ENCODE assay signal across 10 cellular contexts in genomic region chr7:76465950-76466349, GRCh38. TPM values are rescaled to one million over a fixed set of nuclear protein-coding genes. Genes with fewer than 3 reads are reported as not detected.
DNase-seq lines count a peak whose midpoint lies in the region; ATAC-seq, FAIRE-seq and TF ChIP-seq lines count a peak whose summit lies in the region.
"Not testable (repeated sequence)": the region's sequence is repeated elsewhere in the genome, so short reads cannot be mapped to it uniquely, and the experiment has no call there.
"Had no signal": no experiment of that assay in that cellular context is flagged by ENCODE, and none has a peak within 500 bp of the region (broad histone marks: within the 10 kb centered on the region; RNA-seq: fewer than 3 reads in every experiment).

No MANE protein-coding gene starts in this region.

- ATAC-seq in GM12878, result peak; percentile 6
- peak; percentile 59 for ATAC-seq in gastroesophageal sphincter
- ATAC-seq in heart right ventricle, result peak; percentile 8 to 58 (median 27)
- peak; percentile 23 to 28 for ATAC-seq in right cardiac atrium
- ATAC-seq in lung (ENCODE audit: insufficient read depth, low FRiP score), result peak; percentile 7
- ATAC-seq in sciatic nerve, result peak; percentile 75

- DNase-seq in GM12878 (ENCODE audit: low read depth, low spot score); heart right ventricle; right cardiac atrium; lung (ENCODE audit: low spot score); sciatic nerve (ENCODE audit: low spot score): not testable (repeated sequence)

- RAD21 ChIA-PET in GM12878 (lab: Charles Lee; ENCODE audit: unreplicated experiment), result not testable (repeated sequence)

- H3K9me3 ChIP-seq in GM12878 (replicated peaks; ENCODE audit: control insufficient read depth, insufficient read depth, low read length); gastroesophageal sphincter; heart right ventricle; right cardiac atrium (ENCODE audit: control insufficient read depth, low read length); lung (ENCODE audit: control insufficient read depth in 2 of 2, insufficient read depth in 1 of 2, low read length in 1 of 2): not testable (repeated sequence)

- in situ Hi-C loops in GM12878 (cut with MboI), result not testable (repeated sequence)

- not testable (repeated sequence) for H3K4me1 ChIP-seq in GM12878 (ENCODE audit: control insufficient read depth, insufficient read depth, low read length); right cardiac atrium (ENCODE audit: control insufficient read depth, insufficient read depth, low read length); lung (ENCODE audit: control insufficient read depth in 2 of 2, insufficient read depth in 2 of 2, low read length in 2 of 2)
- peaks cover 0 to 28% (median 8%) of the 10 kb centered on the region in 3 donors for H3K4me1 ChIP-seq in gastroesophageal sphincter
- H3K4me1 ChIP-seq in heart right ventricle, result peaks cover 0 to 12% (median 10%) of the 10 kb centered on the region in 9 donors

- intact Hi-C loops in GM12878 (cut with micrococcal nuclease; ENCODE audit: unreplicated experiment); heart right ventricle (cut with DNase I); right cardiac atrium (cut with DNase I); sciatic nerve (cut with DNase I): not testable (repeated sequence)

- not testable (repeated sequence) for H2AFZ ChIP-seq in GM12878 (ENCODE audit: control insufficient read depth, low read depth, low read length)

- CTCF ChIA-PET in GM12878 (lab: Yijun Ruan, JAX), result not testable (repeated sequence)

- SMC1A ChIA-PET in GM12878 (lab: Charles Lee; ENCODE audit: uncharacterized antibody, unreplicated experiment), result not testable (repeated sequence)

- not testable (repeated sequence) for H3K27ac ChIP-seq in GM12878 (ENCODE audit: control insufficient read depth, insufficient read depth); right cardiac atrium (ENCODE audit: low read length); lung (ENCODE audit: low read depth in 1 of 2, low read length in 1 of 2)
- peak overlapping the region in 1 of 4 donors; percentile 67 for H3K27ac ChIP-seq in gastroesophageal sphincter
- H3K27ac ChIP-seq in heart right ventricle, result peak overlapping the region in 1 of 10 donors; percentile 48

- POLR2A ChIA-PET in GM12878 (lab: Charles Lee), result not testable (repeated sequence)

- not testable (repeated sequence) for TF ChIP-seq RAD21 in GM12878 (IDR thresholded peaks at IDR 0.05; ENCODE audit: insufficient read depth, low read depth, low read length)

- TF ChIP-seq EP300 in GM12878 (IDR thresholded peaks at IDR 0.05; ENCODE audit: borderline replicate concordance in 1 of 2, control insufficient read depth in 1 of 2, low read depth in 2 of 2, low read length in 2 of 2); gastroesophageal sphincter (IDR thresholded peaks at IDR 0.05): not testable (repeated sequence)

- no CpG with 5 or more reads among the region's 8 CpGs for WGBS in GM12878 (ENCODE audit: insufficient coverage, insufficient replicate concordance, low lambda C conversion rate, missing lambda C conversion rate)
- no CpG with 5 or more reads among the region's 8 CpGs for WGBS in gastroesophageal sphincter (ENCODE audit: low coverage in 1 of 2), 2 donors
- no CpG with 5 or more reads among the region's 8 CpGs for WGBS in heart right ventricle, 2 donors
- WGBS in right cardiac atrium, result no CpG with 5 or more reads among the region's 8 CpGs
- no CpG with 5 or more reads among the region's 8 CpGs for WGBS in lung, 2 donors

- not testable (repeated sequence) for H3K27me3 ChIP-seq in GM12878 (replicated peaks in 1 of 2; ENCODE audit: control insufficient read depth in 2 of 2, insufficient read depth in 2 of 2, low read length in 1 of 2); gastroesophageal sphincter; heart right ventricle; right cardiac atrium (ENCODE audit: control insufficient read depth, insufficient read depth); lung (ENCODE audit: control insufficient read depth, insufficient read depth)

- not testable (repeated sequence) for H3K79me2 ChIP-seq in GM12878 (ENCODE audit: control insufficient read depth, insufficient read depth, low read length)

- H4K20me1 ChIP-seq in GM12878 (ENCODE audit: control insufficient read depth, insufficient read depth), result not testable (repeated sequence)

- FAIRE-seq in GM12878 (lab: Jason Lieb, UNC), result peak; percentile 27

- not testable (repeated sequence) for H3K4me3 ChIP-seq in GM12878; gastroesophageal sphincter; heart right ventricle; right cardiac atrium (ENCODE audit: low read length); lung

- not testable (repeated sequence) for BruUV-seq in GM12878 (replicated peaks; lab: Mats Ljungman, UMichigan)

- not testable (repeated sequence) for H3K4me2 ChIP-seq in GM12878 (ENCODE audit: control insufficient read depth, insufficient read depth)

- not testable (repeated sequence) for TF ChIP-seq CTCF in GM12878 (IDR thresholded peaks at IDR 0.05 in 2 of 3, conservative IDR thresholded peaks at IDR 0.05 in 1 of 3; ENCODE audit: control insufficient read depth in 2 of 3, extremely low read depth in 1 of 3, insufficient read depth in 1 of 3, low read depth in 3 of 3, low read length in 3 of 3); gastroesophageal sphincter (IDR thresholded peaks at IDR 0.05); heart right ventricle (IDR thresholded peaks at IDR 0.05); lung (IDR thresholded peaks at IDR 0.05; ENCODE audit: control extremely low read depth, extremely low read depth)

- not testable (repeated sequence) for H3K9ac ChIP-seq in GM12878 (ENCODE audit: control insufficient read depth, insufficient read depth, low read length)

- not testable (repeated sequence) for H3K36me3 ChIP-seq in GM12878 (ENCODE audit: control insufficient read depth in 2 of 2, insufficient read depth in 2 of 2, low read length in 1 of 2); gastroesophageal sphincter; heart right ventricle; lung (ENCODE audit: control insufficient read depth in 2 of 2, insufficient read depth in 2 of 2, low read length in 2 of 2)

- TF ChIP-seq POLR2A in GM12878 (IDR thresholded peaks at IDR 0.05; ENCODE audit: low read depth, low read length); gastroesophageal sphincter (IDR thresholded peaks at IDR 0.05): not testable (repeated sequence)

RNA-seq across cellular contexts. Expression of gene DTX2, which starts 4.4 kb away (rescaled TPM):
- total RNA-seq in GM12878 (2013; cell fraction: nucleolus; rRNA removed), result 43.2 and 45.9 TPM in 2 replicates
- total RNA-seq in GM12878 (2014; rRNA removed) (8.1 and 14.3 TPM in 2 replicates), GM12878 (2014; rRNA removed; fragmentation: Illumina TruSeq; extraction: Trizol) (5.0 and 5.9 TPM in 2 replicates), GM12878 (2021) (21.9 and 31.0 TPM in 2 replicates), gastroesophageal sphincter (10 to 100 TPM; 15.4 to 28.6 (median 24.8) TPM), heart right ventricle (10 to 100 TPM in 2 of 10 donors, 1 to 10 TPM in 8; 5.8 to 11.4 (median 8.1) TPM), right cardiac atrium (10 to 100 TPM in 3 of 4 donors, 1 to 10 TPM in 1; 6.3 to 14.2 (median 11.1) TPM), lung (10 to 100 TPM; 18.5 to 55.3 TPM), sciatic nerve (41.2 TPM)
- 9.2 TPM for polyA plus RNA-seq in GM12878 (2011; ENCODE audit: low read depth)
- polyA plus RNA-seq in GM12878 (2011; rRNA removed) (2.8 and 7.7 TPM in 2 replicates), GM12878 (2014; fragmentation: Illumina TruSeq; extraction: Trizol) (1.1 and 5.9 TPM in 2 replicates), GM12878 (2014; fragmentation: Nextera tagmentation; extraction: Ambion mirVana) (1 to 10 TPM in 1 of 2 experiments, under 1 TPM in 1; 0.14 to 1.2 TPM), GM12878 (2014; rRNA removed) (14.2 and 19.5 TPM in 2 replicates), GM12878 (2016; fragmentation: Nextera tagmentation; extraction: Ambion mirVana) (10 to 100 TPM; 17.3 TPM), heart right ventricle (10 to 100 TPM; 11.2 to 23.4 TPM), right cardiac atrium (9.6 TPM), lung (10 to 100 TPM; 39.5 to 44.2 TPM)
- polyA plus RNA-seq in GM12878 (2011; cell fraction: cytosol; rRNA removed), result 9.6 and 10.5 TPM in 2 replicates
- polyA plus RNA-seq in GM12878 (2011; cell fraction: nucleus; rRNA removed), result 35.6 and 43.5 TPM in 2 replicates
- 11.5 and 15.8 TPM in 2 replicates for polyA plus RNA-seq in GM12878 (2012)
- polyA minus RNA-seq in GM12878 (2011; rRNA and poly(A)+ RNA removed), result 9.5 and 12.5 TPM in 2 replicates
- polyA minus RNA-seq in GM12878 (2011; cell fraction: cytosol; rRNA and poly(A)+ RNA removed), result 13.0 and 18.3 TPM in 2 replicates
- polyA minus RNA-seq in GM12878 (2011; cell fraction: nucleus; rRNA and poly(A)+ RNA removed), result 11.1 and 23.8 TPM in 2 replicates

RNA-seq across cellular contexts. Expression of gene ZP3, which starts 41.2 kb away (rescaled TPM):
- 0.25 and 0.29 TPM in 2 replicates for total RNA-seq in GM12878 (2013; cell fraction: nucleolus; rRNA removed)
- total RNA-seq in GM12878 (2014; rRNA removed), result 3.0 and 5.2 TPM in 2 replicates
- total RNA-seq in GM12878 (2014; rRNA removed; fragmentation: Illumina TruSeq; extraction: Trizol), result 2.7 and 3.3 TPM in 2 replicates
- 2.2 and 3.0 TPM in 2 replicates for total RNA-seq in GM12878 (2021)
- 9.5 TPM for polyA plus RNA-seq in GM12878 (2011; ENCODE audit: low read depth)
- polyA plus RNA-seq in GM12878 (2011; rRNA removed), result 0.07 and 0.39 TPM in 2 replicates
- 0.21 and 0.22 TPM in 2 replicates for polyA plus RNA-seq in GM12878 (2011; cell fraction: cytosol; rRNA removed)
- 0.16 and 0.31 TPM in 2 replicates for polyA plus RNA-seq in GM12878 (2011; cell fraction: nucleus; rRNA removed)
- polyA plus RNA-seq in GM12878 (2012), result 2.2 and 5.0 TPM in 2 replicates
- 1.6 and 3.0 TPM in 2 replicates for polyA plus RNA-seq in GM12878 (2014; fragmentation: Illumina TruSeq; extraction: Trizol)
- polyA plus RNA-seq in GM12878 (2014; fragmentation: Nextera tagmentation; extraction: Ambion mirVana), result 1 to 10 TPM; 2.0 to 5.1 TPM
- polyA plus RNA-seq in GM12878 (2014; rRNA removed), result 0.90 and 2.0 TPM in 2 replicates
- polyA plus RNA-seq in GM12878 (2016; fragmentation: Nextera tagmentation; extraction: Ambion mirVana), result 1 to 10 TPM; 1.6 to 2.9 TPM
- polyA minus RNA-seq in GM12878 (2011; rRNA and poly(A)+ RNA removed), result 1.2 and 1.4 TPM in 2 replicates
- 5.7 TPM in 1 of 2 replicates, not detected in the other for polyA minus RNA-seq in GM12878 (2011; cell fraction: cytosol; rRNA and poly(A)+ RNA removed)
- polyA minus RNA-seq in GM12878 (2011; cell fraction: nucleus; rRNA and poly(A)+ RNA removed), result 0.29 TPM in 1 of 2 replicates, not detected in the other
- total RNA-seq in gastroesophageal sphincter, result 1 to 10 TPM in 1 of 4 donors, under 1 TPM in 3; 0.20 to 4.7 (median 0.31) TPM
- total RNA-seq in heart right ventricle, result 1 to 10 TPM in 4 of 10 donors, not detected in 6; 1.3 to 5.7 (median 1.4) TPM
- 1 to 10 TPM in 1 of 2 donors, under 1 TPM in 1; 0.77 to 4.2 TPM for polyA plus RNA-seq in heart right ventricle
- 1 to 10 TPM in 2 of 4 donors, under 1 TPM in 1, not detected in 1; 0.50 to 2.5 (median 2.4) TPM for total RNA-seq in right cardiac atrium
- polyA plus RNA-seq in right cardiac atrium, result 0.77 TPM
- 10 to 100 TPM in 1 of 2 donors, under 1 TPM in 1; 0.74 to 15.7 TPM for total RNA-seq in lung
- 1 to 10 TPM; 1.6 to 5.2 TPM for polyA plus RNA-seq in lung
- 1.7 TPM for total RNA-seq in sciatic nerve
- total RNA-seq: HepG2 had no signal
- polyA plus RNA-seq: HepG2 had no signal

RNA-seq across cellular contexts. Expression of gene UPK3B, which starts 44.4 kb away (rescaled TPM):
- total RNA-seq in GM12878 (2013; cell fraction: nucleolus; rRNA removed), result 1.2 and 2.6 TPM in 2 replicates
- total RNA-seq in GM12878 (2014; rRNA removed) (0.71 TPM in 1 of 2 replicates, not detected in the other), GM12878 (2014; rRNA removed; fragmentation: Illumina TruSeq; extraction: Trizol) (0.18 and 0.27 TPM in 2 replicates), GM12878 (2021) (0.72 and 1.3 TPM in 2 replicates), gastroesophageal sphincter (under 1 TPM in 2 of 4 donors, not detected in 2; 0.40 to 0.81 TPM), heart right ventricle (1 to 10 TPM in 1 of 10 donors, under 1 TPM in 7, not detected in 2; 0.24 to 2.7 (median 0.65) TPM), right cardiac atrium (1 to 10 TPM in 3 of 4 donors, under 1 TPM in 1; 0.48 to 3.5 (median 1.2) TPM), lung (10 to 100 TPM in 1 of 2 donors, 1 to 10 TPM in 1; 3.6 to 12.4 TPM), sciatic nerve (3.7 TPM)
- polyA plus RNA-seq in GM12878 (2011; ENCODE audit: low read depth), result not detected
- polyA plus RNA-seq in GM12878 (2011; rRNA removed) (0.16 TPM in 1 of 2 replicates, not detected in the other), GM12878 (2014; fragmentation: Illumina TruSeq; extraction: Trizol) (not detected in 2 replicates), GM12878 (2014; fragmentation: Nextera tagmentation; extraction: Ambion mirVana) (not detected), GM12878 (2014; rRNA removed) (not detected in 2 replicates), GM12878 (2016; fragmentation: Nextera tagmentation; extraction: Ambion mirVana) (under 1 TPM; 0.26 to 0.35 TPM), heart right ventricle (under 1 TPM in 1 of 2 donors, not detected in 1; 0.09 TPM), right cardiac atrium (0.23 TPM), lung (10 to 100 TPM in 1 of 2 donors, 1 to 10 TPM in 1; 4.7 to 24.3 TPM)
- polyA plus RNA-seq in GM12878 (2011; cell fraction: cytosol; rRNA removed), result not detected in 2 replicates
- polyA plus RNA-seq in GM12878 (2011; cell fraction: nucleus; rRNA removed), result 0.39 and 0.43 TPM in 2 replicates
- polyA plus RNA-seq in GM12878 (2012), result 0.09 and 0.10 TPM in 2 replicates
- 0.05 TPM in 1 of 2 replicates, not detected in the other for polyA minus RNA-seq in GM12878 (2011; rRNA and poly(A)+ RNA removed)
- polyA minus RNA-seq in GM12878 (2011; cell fraction: cytosol; rRNA and poly(A)+ RNA removed), result not detected in 2 replicates
- 1.5 and 3.5 TPM in 2 replicates for polyA minus RNA-seq in GM12878 (2011; cell fraction: nucleus; rRNA and poly(A)+ RNA removed)
- total RNA-seq: HepG2 had no signal
- polyA plus RNA-seq: HepG2 had no signal

RNA-seq across cellular contexts. Expression of gene SSC4D, which starts 56.5 kb away (rescaled TPM):
- 0.33 TPM in 1 of 2 replicates, not detected in the other for total RNA-seq in GM12878 (2013; cell fraction: nucleolus; rRNA removed)
- total RNA-seq in GM12878 (2014; rRNA removed) (0.34 and 0.65 TPM in 2 replicates), GM12878 (2014; rRNA removed; fragmentation: Illumina TruSeq; extraction: Trizol) (0.14 and 0.18 TPM in 2 replicates), GM12878 (2021) (0.41 and 0.72 TPM in 2 replicates), gastroesophageal sphincter (1 to 10 TPM in 2 of 4 donors, under 1 TPM in 1, not detected in 1; 0.47 to 1.4 (median 1.1) TPM), heart right ventricle (1 to 10 TPM in 3 of 10 donors, under 1 TPM in 7; 0.24 to 1.3 (median 0.65) TPM), right cardiac atrium (1 to 10 TPM in 2 of 4 donors, under 1 TPM in 2; 0.78 to 1.3 (median 0.96) TPM), lung (1 to 10 TPM in 1 of 2 donors, under 1 TPM in 1; 0.28 to 2.1 TPM), sciatic nerve (0.58 TPM)
- polyA plus RNA-seq in GM12878 (2011; ENCODE audit: low read depth), result not detected
- polyA plus RNA-seq in GM12878 (2011; rRNA removed) (0.24 TPM in 2 replicates), GM12878 (2014; fragmentation: Illumina TruSeq; extraction: Trizol) (0.21 and 0.25 TPM in 2 replicates), GM12878 (2014; fragmentation: Nextera tagmentation; extraction: Ambion mirVana) (under 1 TPM in 1 of 2 experiments, not detected in 1; 0.11 TPM), GM12878 (2014; rRNA removed) (0.08 and 0.29 TPM in 2 replicates), GM12878 (2016; fragmentation: Nextera tagmentation; extraction: Ambion mirVana) (under 1 TPM; 0.63 to 0.79 TPM), heart right ventricle (1 to 10 TPM in 1 of 2 donors, under 1 TPM in 1; 0.99 to 1.9 TPM), right cardiac atrium (2.1 TPM), lung (1 to 10 TPM; 1.8 to 1.9 TPM)
- polyA plus RNA-seq in GM12878 (2011; cell fraction: cytosol; rRNA removed), result 0.51 and 0.57 TPM in 2 replicates
- polyA plus RNA-seq in GM12878 (2011; cell fraction: nucleus; rRNA removed), result 0.15 and 0.18 TPM in 2 replicates
- polyA plus RNA-seq in GM12878 (2012), result 0.18 and 0.39 TPM in 2 replicates
- polyA minus RNA-seq in GM12878 (2011; rRNA and poly(A)+ RNA removed), result 0.37 and 0.52 TPM in 2 replicates
- polyA minus RNA-seq in GM12878 (2011; cell fraction: cytosol; rRNA and poly(A)+ RNA removed), result not detected in 2 replicates
- not detected in 2 replicates for polyA minus RNA-seq in GM12878 (2011; cell fraction: nucleus; rRNA and poly(A)+ RNA removed)
- total RNA-seq: B cell; Calu3; CD8-positive, alpha-beta T cell had no signal

Comparison
In these comparisons a context has a peak if more than half of its experiments do, and no peak if none do; other contexts are left out.
1. ATAC-seq: peak in every context shown above with its lines; median percentile 75 in sciatic nerve; 59 in gastroesophageal sphincter; 27 in heart right ventricle; 26 in right cardiac atrium; 7 in lung; 6 in GM12878.